ENCODE assay signal across 12 cellular contexts in the genomic region with DNA sequence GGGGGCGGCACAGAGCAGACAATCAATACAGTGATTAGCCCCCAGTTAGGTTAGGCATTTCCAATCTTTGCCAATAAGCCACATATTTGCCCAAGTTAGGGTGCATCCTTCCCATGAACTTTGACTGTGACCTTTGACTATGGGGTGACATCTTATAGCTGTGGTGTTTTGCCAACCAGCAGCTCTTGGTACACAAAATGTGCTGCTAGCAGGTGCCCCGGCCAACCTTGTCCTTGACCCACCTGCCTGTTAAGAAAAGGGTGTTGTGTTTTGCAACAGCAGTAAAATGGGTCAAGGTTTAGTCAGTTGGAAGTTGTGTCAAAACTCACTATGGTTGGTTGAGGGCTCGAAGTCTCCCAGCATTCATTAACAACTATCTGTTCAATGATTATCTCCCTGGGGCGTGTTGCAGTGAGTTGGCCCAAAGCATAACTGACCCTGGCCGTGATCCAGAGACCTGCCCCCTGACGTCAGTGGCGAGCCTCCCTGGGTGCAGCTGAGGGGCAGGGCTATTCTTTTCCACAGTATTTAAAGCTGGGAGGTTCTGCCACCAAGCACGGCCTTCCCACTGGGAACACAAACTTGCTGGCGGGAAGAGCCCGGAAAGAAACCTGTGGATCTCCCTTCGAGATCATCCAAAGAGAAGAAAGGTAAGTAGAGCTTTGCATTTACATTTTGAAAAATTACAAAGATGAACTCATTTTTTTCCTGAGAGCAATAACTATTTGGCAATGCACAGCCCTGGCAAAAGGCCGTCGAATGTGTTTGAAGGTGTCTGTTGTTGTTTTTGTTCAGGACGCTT. TPM values are rescaled to one million over a fixed set of nuclear protein-coding genes. Genes with fewer than 3 reads are reported as not detected.
DNase-seq lines count a peak whose midpoint lies in the region; ATAC-seq and TF ChIP-seq lines count a peak whose summit lies in the region.
"Had no signal": no experiment of that assay in that cellular context is flagged by ENCODE, and none has a peak within 500 bp of the region (broad histone marks: within the 10 kb centered on the region; RNA-seq: fewer than 3 reads in every experiment).

TSS of gene PCK1 (plus strand) at position 557 of the 802 bp plus-strand sequence. CDS start 302 bp downstream, outside the sequence.

- H3K36me3 ChIP-seq in BLaER1 treated with 17β-estradiol and CSF1 and Interleukin-3, amounts not matched to agents 10 nM and 100 nM = no peaks in the 10 kb centered on the region
- H3K36me3 ChIP-seq: neutrophil, WERI-Rb-1 had no signal

- no peak within 1 kb of the TSS for H3K9ac ChIP-seq in BLaER1 treated with 17β-estradiol and CSF1 and Interleukin-3, amounts not matched to agents 10 nM and 100 nM

- H3K4me3 Mint-ChIP-seq in T-cell = no peak within 1 kb of the TSS
- no peak within 1 kb of the TSS for H3K4me3 Mint-ChIP-seq in nephron progenitor cell
- H3K4me3 Mint-ChIP-seq: dendritic cell treated with granulocyte-macrophage colony-stimulating factor and Interleukin-4, amounts not matched to agents 40 ng/mL and 50 ng/mL, for 4 days had no signal

- H4K20me1 ChIP-seq in BLaER1 treated with 17β-estradiol and CSF1 and Interleukin-3, amounts not matched to agents 10 nM and 100 nM = no peaks in the 10 kb centered on the region

- ATAC-seq in HG03565 (IDR thresholded peaks at IDR 0.05; ENCODE audit: unreplicated experiment) (no peak), T-cell (replicated peaks in 1 of 4) (no peak)

- H3K36me3 Mint-ChIP-seq in T-cell (no peaks in the 10 kb centered on the region), nephron progenitor cell (ENCODE audit: low read depth) (no peaks in the 10 kb centered on the region)

- H3K27ac ChIP-seq in BLaER1 treated with 17β-estradiol and CSF1 and Interleukin-3, amounts not matched to agents 10 nM and 100 nM = no peak within 1 kb of the TSS
- H3K27ac ChIP-seq: neutrophil, WERI-Rb-1 had no signal

- DNase-seq in NCI-H146 treated with DMSO at 0.1 percent for 48 hours (lab: John Stamatoyannopoulos, UW; ENCODE audit: unreplicated experiment) (peak; percentile 87), choroid plexus epithelial cell (ENCODE audit: low read depth) (peak; percentile 46), mucosa of gallbladder (ENCODE audit: low spot score) (peak; percentile 93), T-cell (no peak), H4 (ENCODE audit: low spot score) (no peak), nephron progenitor cell (no peak)
- DNase-seq: WERI-Rb-1 had no signal

- H3K27me3 Mint-ChIP-seq in T-cell = peaks cover 35 to 36% of the 10 kb centered on the region in 2 donors
- peaks cover 24% of the 10 kb centered on the region for H3K27me3 Mint-ChIP-seq in nephron progenitor cell (ENCODE audit: low read depth, poor library complexity)

- H3K4me1 ChIP-seq in BLaER1 treated with 17β-estradiol and CSF1 and Interleukin-3, amounts not matched to agents 10 nM and 100 nM = peaks cover 0 to 33% (median 21%) of the 10 kb centered on the region in 10 experiments; a peak in 13 of 20 replicates

- no peak within 1 kb of the TSS for H3K27ac Mint-ChIP-seq in T-cell
- H3K27ac Mint-ChIP-seq in nephron progenitor cell = no peak within 1 kb of the TSS
- H3K27ac Mint-ChIP-seq: activated T-helper 2 cell treated with anti-CD3 and anti-CD28 coated beads, Interferon-gamma antibody, Interleukin-2, Interleukin-4, amounts not matched to agents 10 μg/mL and 5 μg/mL and 100 μg/mL, durations not matched to agents 14 hours and 24 hours and 36 hours; dendritic cell treated with granulocyte-macrophage colony-stimulating factor and Interleukin-4, amounts not matched to agents 40 ng/mL and 50 ng/mL, for 4 days had no signal

- no peak for TF ChIP-seq CTCF in choroid plexus epithelial cell (conservative IDR thresholded peaks at IDR 0.05; ENCODE audit: low read depth, low read length)
- no peak for TF ChIP-seq CTCF in nephron progenitor cell (IDR thresholded peaks at IDR 0.05)

- no peaks in the 10 kb centered on the region for H3K27me3 ChIP-seq in BLaER1 treated with 17β-estradiol and CSF1 and Interleukin-3, amounts not matched to agents 10 nM and 100 nM

- POLR2A ChIA-PET in T-cell (lab: Charles Lee) = no interaction called here

- H3K9me3 Mint-ChIP-seq in T-cell (no peaks in the 10 kb centered on the region), nephron progenitor cell (peaks cover 4% of the 10 kb centered on the region)
- H3K9me3 Mint-ChIP-seq: activated T-helper 2 cell treated with anti-CD3 and anti-CD28 coated beads, Interferon-gamma antibody, Interleukin-2, Interleukin-4, amounts not matched to agents 10 μg/mL and 5 μg/mL and 100 μg/mL, durations not matched to agents 14 hours and 24 hours and 36 hours; dendritic cell treated with granulocyte-macrophage colony-stimulating factor and Interleukin-4, amounts not matched to agents 40 ng/mL and 50 ng/mL, for 4 days had no signal

- CTCF ChIA-PET in T-cell (lab: Charles Lee) = no interaction called here

- H3K4me1 Mint-ChIP-seq in T-cell (no peaks in the 10 kb centered on the region), nephron progenitor cell (peaks cover 24% of the 10 kb centered on the region)

- no peak within 1 kb of the TSS for H3K4me3 ChIP-seq in BLaER1 treated with 17β-estradiol and CSF1 and Interleukin-3, amounts not matched to agents 10 nM and 100 nM
- no peak within 1 kb of the TSS for H3K4me3 ChIP-seq in choroid plexus epithelial cell (ENCODE audit: low read depth, low read length)

- peaks cover 0 to 9% (median 4%) of the 10 kb centered on the region in 11 experiments; a peak in 2 of 22 replicates for H3K9me3 ChIP-seq in BLaER1 treated with 17β-estradiol and CSF1 and Interleukin-3, amounts not matched to agents 10 nM and 100 nM (replicated peaks in 1 of 11)
- H3K9me3 ChIP-seq: neutrophil had no signal

- H3K4me2 ChIP-seq in BLaER1 treated with 17β-estradiol and CSF1 and Interleukin-3, amounts not matched to agents 10 nM and 100 nM = peak within 1 kb of the TSS in 8 of 11 experiments; percentile 36 to 80 (median 58); a peak in 16 of 22 replicates

RNA-seq across cellular contexts. Expression of gene PCK1, which starts in this region (rescaled TPM):
- total RNA-seq in mucosa of gallbladder = 27.0 TPM
- total RNA-seq in T-cell = under 1 TPM in 3 of 5 donors, not detected in 2; 0.25 to 0.53 (median 0.26) TPM
- total RNA-seq in H4 (2014; rRNA removed; shearing (Covaris generic)) = 0.08 TPM in 1 of 2 replicates, not detected in the other
- total RNA-seq: activated T-helper 2 cell treated with anti-CD3 and anti-CD28 coated beads, Interferon-gamma antibody, Interleukin-2, Interleukin-4, amounts not matched to agents 10 μg/mL and 5 μg/mL and 100 μg/mL, durations not matched to agents 14 hours and 24 hours and 36 hours had no signal

Comparison
In these comparisons a context has a peak if more than half of its experiments do, and no peak if none do; other contexts are left out.
1. RNA of gene PCK1 (total RNA-seq): 27.0 TPM in mucosa of gallbladder (single experiment); 0.25 to 0.53 TPM in T-cell and 0.08 TPM in H4; every median in the first group is over 10 times any median in the second.
2. DNase-seq: peak in NCI-H146 treated with DMSO at 0.1 percent for 48 hours (single experiment), choroid plexus epithelial cell (single experiment) and mucosa of gallbladder (single experiment); none in T-cell (0 of 34), H4 (single experiment) and nephron progenitor cell (single experiment).